1 cellular context compared by ENCODE assay signal in genomic region chr10:102421645-102422585, GRCh38.
TF ChIP-seq lines count a peak whose summit lies in the region.

No MANE protein-coding gene starts in this region.

TF ChIP-seq in K562, 482 proteins besides CTCF, POLR2A, EP300 and RAD21 (continued from another document and continues in another):
- no peak for TF ChIP-seq ARID3B (CRISPR knock-in tag; IDR thresholded peaks at IDR 0.05; ENCODE audit: borderline replicate concordance)
- no peak for TF ChIP-seq SRSF9 (IDR thresholded peaks at IDR 0.05; ENCODE audit: borderline replicate concordance, low read depth, low read length)
- TF ChIP-seq FOXJ3 (CRISPR knock-in tag; IDR thresholded peaks at IDR 0.05) = no peak
- TF ChIP-seq ZNF232 (CRISPR knock-in tag; IDR thresholded peaks at IDR 0.05) = no peak
- TF ChIP-seq FOXP1 (CRISPR knock-in tag; IDR thresholded peaks at IDR 0.05) = no peak
- TF ChIP-seq SUPT5H (IDR thresholded peaks at IDR 0.05) = peak; percentile 46
- TF ChIP-seq, protein P1, sequence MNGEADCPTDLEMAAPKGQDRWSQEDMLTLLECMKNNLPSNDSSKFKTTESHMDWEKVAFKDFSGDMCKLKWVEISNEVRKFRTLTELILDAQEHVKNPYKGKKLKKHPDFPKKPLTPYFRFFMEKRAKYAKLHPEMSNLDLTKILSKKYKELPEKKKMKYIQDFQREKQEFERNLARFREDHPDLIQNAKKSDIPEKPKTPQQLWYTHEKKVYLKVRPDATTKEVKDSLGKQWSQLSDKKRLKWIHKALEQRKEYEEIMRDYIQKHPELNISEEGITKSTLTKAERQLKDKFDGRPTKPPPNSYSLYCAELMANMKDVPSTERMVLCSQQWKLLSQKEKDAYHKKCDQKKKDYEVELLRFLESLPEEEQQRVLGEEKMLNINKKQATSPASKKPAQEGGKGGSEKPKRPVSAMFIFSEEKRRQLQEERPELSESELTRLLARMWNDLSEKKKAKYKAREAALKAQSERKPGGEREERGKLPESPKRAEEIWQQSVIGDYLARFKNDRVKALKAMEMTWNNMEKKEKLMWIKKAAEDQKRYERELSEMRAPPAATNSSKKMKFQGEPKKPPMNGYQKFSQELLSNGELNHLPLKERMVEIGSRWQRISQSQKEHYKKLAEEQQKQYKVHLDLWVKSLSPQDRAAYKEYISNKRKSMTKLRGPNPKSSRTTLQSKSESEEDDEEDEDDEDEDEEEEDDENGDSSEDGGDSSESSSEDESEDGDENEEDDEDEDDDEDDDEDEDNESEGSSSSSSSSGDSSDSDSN (IDR thresholded peaks at IDR 0.05; ENCODE audit: borderline replicate concordance in 1 of 2, low read depth in 2 of 2, low read length in 2 of 2) = 0 out of 4 replicates have a peak, but pooled peaks of 1 of the 2 experiments have one; percentile 50
- TF ChIP-seq, protein P2, sequence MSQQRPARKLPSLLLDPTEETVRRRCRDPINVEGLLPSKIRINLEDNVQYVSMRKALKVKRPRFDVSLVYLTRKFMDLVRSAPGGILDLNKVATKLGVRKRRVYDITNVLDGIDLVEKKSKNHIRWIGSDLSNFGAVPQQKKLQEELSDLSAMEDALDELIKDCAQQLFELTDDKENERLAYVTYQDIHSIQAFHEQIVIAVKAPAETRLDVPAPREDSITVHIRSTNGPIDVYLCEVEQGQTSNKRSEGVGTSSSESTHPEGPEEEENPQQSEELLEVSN (IDR thresholded peaks at IDR 0.05; ENCODE audit: borderline replicate concordance in 1 of 2, extremely low read depth in 1 of 2, insufficient read depth in 1 of 2, insufficient read length in 1 of 2, low read depth in 1 of 2, low read length in 1 of 2, poor library complexity in 1 of 2, severe bottlenecking in 1 of 2) = peak; percentile 36 to 53
- TF ChIP-seq ZNF23 (CRISPR knock-in tag; IDR thresholded peaks at IDR 0.05) = no peak
- TF ChIP-seq, protein P3, sequence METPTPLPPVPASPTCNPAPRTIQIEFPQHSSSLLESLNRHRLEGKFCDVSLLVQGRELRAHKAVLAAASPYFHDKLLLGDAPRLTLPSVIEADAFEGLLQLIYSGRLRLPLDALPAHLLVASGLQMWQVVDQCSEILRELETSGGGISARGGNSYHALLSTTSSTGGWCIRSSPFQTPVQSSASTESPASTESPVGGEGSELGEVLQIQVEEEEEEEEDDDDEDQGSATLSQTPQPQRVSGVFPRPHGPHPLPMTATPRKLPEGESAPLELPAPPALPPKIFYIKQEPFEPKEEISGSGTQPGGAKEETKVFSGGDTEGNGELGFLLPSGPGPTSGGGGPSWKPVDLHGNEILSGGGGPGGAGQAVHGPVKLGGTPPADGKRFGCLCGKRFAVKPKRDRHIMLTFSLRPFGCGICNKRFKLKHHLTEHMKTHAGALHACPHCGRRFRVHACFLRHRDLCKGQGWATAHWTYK (CRISPR knock-in tag; IDR thresholded peaks at IDR 0.05) = no peak
- no peak for TF ChIP-seq ZBTB33 (CRISPR knock-in tag; IDR thresholded peaks at IDR 0.05)
- no peak for TF ChIP-seq HLTF (IDR thresholded peaks at IDR 0.05)
- no peak for TF ChIP-seq EP400 (IDR thresholded peaks at IDR 0.05)
- peak; percentile 68 for TF ChIP-seq FIP1L1 (IDR thresholded peaks at IDR 0.05; ENCODE audit: low read depth, low read length, poor library complexity, severe bottlenecking)
- TF ChIP-seq TARDBP (IDR thresholded peaks at IDR 0.05) = no peak
- TF ChIP-seq SP2 (IDR thresholded peaks at IDR 0.05; ENCODE audit: extremely low read depth, low read depth, low read length, poor library complexity, severe bottlenecking) = no peak
- no peak for TF ChIP-seq ARNT (IDR thresholded peaks at IDR 0.05)
- TF ChIP-seq, protein P4, sequence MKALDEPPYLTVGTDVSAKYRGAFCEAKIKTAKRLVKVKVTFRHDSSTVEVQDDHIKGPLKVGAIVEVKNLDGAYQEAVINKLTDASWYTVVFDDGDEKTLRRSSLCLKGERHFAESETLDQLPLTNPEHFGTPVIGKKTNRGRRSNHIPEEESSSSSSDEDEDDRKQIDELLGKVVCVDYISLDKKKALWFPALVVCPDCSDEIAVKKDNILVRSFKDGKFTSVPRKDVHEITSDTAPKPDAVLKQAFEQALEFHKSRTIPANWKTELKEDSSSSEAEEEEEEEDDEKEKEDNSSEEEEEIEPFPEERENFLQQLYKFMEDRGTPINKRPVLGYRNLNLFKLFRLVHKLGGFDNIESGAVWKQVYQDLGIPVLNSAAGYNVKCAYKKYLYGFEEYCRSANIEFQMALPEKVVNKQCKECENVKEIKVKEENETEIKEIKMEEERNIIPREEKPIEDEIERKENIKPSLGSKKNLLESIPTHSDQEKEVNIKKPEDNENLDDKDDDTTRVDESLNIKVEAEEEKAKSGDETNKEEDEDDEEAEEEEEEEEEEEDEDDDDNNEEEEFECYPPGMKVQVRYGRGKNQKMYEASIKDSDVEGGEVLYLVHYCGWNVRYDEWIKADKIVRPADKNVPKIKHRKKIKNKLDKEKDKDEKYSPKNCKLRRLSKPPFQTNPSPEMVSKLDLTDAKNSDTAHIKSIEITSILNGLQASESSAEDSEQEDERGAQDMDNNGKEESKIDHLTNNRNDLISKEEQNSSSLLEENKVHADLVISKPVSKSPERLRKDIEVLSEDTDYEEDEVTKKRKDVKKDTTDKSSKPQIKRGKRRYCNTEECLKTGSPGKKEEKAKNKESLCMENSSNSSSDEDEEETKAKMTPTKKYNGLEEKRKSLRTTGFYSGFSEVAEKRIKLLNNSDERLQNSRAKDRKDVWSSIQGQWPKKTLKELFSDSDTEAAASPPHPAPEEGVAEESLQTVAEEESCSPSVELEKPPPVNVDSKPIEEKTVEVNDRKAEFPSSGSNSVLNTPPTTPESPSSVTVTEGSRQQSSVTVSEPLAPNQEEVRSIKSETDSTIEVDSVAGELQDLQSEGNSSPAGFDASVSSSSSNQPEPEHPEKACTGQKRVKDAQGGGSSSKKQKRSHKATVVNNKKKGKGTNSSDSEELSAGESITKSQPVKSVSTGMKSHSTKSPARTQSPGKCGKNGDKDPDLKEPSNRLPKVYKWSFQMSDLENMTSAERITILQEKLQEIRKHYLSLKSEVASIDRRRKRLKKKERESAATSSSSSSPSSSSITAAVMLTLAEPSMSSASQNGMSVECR (CRISPR knock-in tag; IDR thresholded peaks at IDR 0.05) = peak; percentile 57; the same call in 1 of the 2 replicates
- no peak for TF ChIP-seq ZNF318 (IDR thresholded peaks at IDR 0.05; ENCODE audit: borderline replicate concordance in 1 of 2, low read depth in 1 of 2)
- peak; percentile 12; the same call in 1 of the 2 replicates for TF ChIP-seq VEZF1 (CRISPR knock-in tag; IDR thresholded peaks at IDR 0.05)
- no peak for TF ChIP-seq SMAD2 (IDR thresholded peaks at IDR 0.05; ENCODE audit: low read depth, low read length)
- TF ChIP-seq KLF16 (IDR thresholded peaks at IDR 0.05) = no peak
- TF ChIP-seq, protein P5, sequence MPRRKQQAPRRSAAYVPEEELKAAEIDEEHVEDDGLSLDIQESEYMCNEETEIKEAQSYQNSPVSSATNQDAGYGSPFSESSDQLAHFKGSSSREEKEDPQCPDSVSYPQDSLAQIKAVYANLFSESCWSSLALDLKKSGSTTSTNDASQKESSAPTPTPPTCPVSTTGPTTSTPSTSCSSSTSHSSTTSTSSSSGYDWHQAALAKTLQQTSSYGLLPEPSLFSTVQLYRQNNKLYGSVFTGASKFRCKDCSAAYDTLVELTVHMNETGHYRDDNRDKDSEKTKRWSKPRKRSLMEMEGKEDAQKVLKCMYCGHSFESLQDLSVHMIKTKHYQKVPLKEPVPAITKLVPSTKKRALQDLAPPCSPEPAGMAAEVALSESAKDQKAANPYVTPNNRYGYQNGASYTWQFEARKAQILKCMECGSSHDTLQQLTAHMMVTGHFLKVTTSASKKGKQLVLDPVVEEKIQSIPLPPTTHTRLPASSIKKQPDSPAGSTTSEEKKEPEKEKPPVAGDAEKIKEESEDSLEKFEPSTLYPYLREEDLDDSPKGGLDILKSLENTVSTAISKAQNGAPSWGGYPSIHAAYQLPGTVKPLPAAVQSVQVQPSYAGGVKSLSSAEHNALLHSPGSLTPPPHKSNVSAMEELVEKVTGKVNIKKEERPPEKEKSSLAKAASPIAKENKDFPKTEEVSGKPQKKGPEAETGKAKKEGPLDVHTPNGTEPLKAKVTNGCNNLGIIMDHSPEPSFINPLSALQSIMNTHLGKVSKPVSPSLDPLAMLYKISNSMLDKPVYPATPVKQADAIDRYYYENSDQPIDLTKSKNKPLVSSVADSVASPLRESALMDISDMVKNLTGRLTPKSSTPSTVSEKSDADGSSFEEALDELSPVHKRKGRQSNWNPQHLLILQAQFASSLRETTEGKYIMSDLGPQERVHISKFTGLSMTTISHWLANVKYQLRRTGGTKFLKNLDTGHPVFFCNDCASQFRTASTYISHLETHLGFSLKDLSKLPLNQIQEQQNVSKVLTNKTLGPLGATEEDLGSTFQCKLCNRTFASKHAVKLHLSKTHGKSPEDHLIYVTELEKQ (CRISPR knock-in tag; IDR thresholded peaks at IDR 0.05) = no peak
- TF ChIP-seq BHLHE40 (IDR thresholded peaks at IDR 0.05; ENCODE audit: low read length) = no peak
